10 cellular contexts compared by ENCODE assay signal in the genomic region with DNA sequence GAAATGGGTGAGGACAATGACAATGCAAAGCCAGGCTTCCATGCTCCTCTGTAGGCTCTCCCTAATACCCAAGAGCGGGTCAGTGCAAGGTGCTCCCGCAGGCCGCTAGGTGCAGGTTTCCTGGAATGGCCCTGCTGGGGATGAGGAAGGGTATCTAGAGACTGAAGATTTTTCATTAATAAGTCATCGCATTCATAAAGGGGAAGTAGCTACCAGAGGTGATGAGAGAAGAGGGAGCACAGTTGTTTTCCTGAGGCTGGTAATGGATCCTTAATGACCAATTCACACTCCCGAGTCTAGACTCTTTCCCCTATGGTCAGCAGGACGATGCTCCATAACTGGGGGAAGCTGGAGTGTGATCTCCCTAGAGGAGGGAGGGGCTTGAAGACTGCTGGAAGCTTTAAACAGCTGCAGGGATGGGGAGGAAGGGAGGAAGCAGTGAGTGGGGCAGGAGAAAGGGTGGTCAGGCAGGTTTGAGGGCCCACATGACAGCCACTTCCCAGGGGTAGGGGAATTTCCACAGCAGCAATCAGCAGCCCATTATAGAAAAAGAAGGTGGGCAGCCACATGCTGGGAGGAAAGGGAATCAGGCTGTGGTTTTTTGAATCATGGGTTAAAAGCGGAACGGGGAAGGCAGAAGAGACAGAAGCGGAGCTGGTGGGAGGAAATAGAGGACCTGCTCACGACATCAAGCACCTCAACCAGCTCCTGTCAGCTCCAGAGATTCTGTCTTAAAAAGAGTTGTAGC. TPM values are rescaled to one million over a fixed set of nuclear protein-coding genes. Genes with fewer than 3 reads are reported as not detected.
A peak's percentile ranks its signal among the peaks of the same experiment; 100 is the strongest.
DNase-seq lines count a peak whose midpoint lies in the region; ATAC-seq and TF ChIP-seq lines count a peak whose summit lies in the region.
"Had no signal": no experiment of that assay in that cellular context is flagged by ENCODE, and none has a peak within 500 bp of the region (broad histone marks: within the 10 kb centered on the region; RNA-seq: fewer than 3 reads in every experiment).

No MANE protein-coding gene starts in this region.

- 57% methylated on average over 10 of the region's 10 CpGs for WGBS in right cardiac atrium

- peaks cover 3 to 6% (median 5%) of the 10 kb centered on the region in 3 donors for H3K27me3 Mint-ChIP-seq in immature natural killer cell (ENCODE audit: low read depth in 3 of 3)

- peaks cover 6% of the 10 kb centered on the region; the same call in 1 of the 2 replicates for H3K4me1 ChIP-seq in DND-41 (ENCODE audit: insufficient read depth, low read length)
- peaks cover 43% of the 10 kb centered on the region for H3K4me1 ChIP-seq in OCI-LY3 (ENCODE audit: low read length)
- no peaks in the 10 kb centered on the region for H3K4me1 ChIP-seq in right cardiac atrium (ENCODE audit: control insufficient read depth, insufficient read depth, low read length)

- DNase-seq in DND-41, result peak; percentile 8
- no peak for DNase-seq in immature natural killer cell
- no peak for DNase-seq in AG08395 (ENCODE audit: low spot score)
- DNase-seq in NCI-H748 (lab: John Stamatoyannopoulos, UW; ENCODE audit: unreplicated experiment), result no peak
- DNase-seq in right cardiac atrium, result no peak
- DNase-seq: cerebellar nuclear complex had no signal

- H3K27me3 ChIP-seq in DND-41 (ENCODE audit: insufficient read depth, low read length, poor library complexity) (no peaks in the 10 kb centered on the region), OCI-LY3 (ENCODE audit: low read depth, low read length) (no peaks in the 10 kb centered on the region), right cardiac atrium (ENCODE audit: control insufficient read depth, insufficient read depth) (no peaks in the 10 kb centered on the region)

- no peaks in the 10 kb centered on the region for H3K36me3 Mint-ChIP-seq in immature natural killer cell

- H3K4me3 ChIP-seq in DND-41 (ENCODE audit: low read depth in 1 of 2, low read length in 2 of 2) (peak overlapping the region in 1 of 2 experiments; percentile 36; a peak in 1 of 4 replicates), OCI-LY3 (ENCODE audit: low read length) (peak overlapping the region; percentile 78), right cardiac atrium (ENCODE audit: low read length) (no peak overlapping the region)

- peak overlapping the region in 5 of 6 donors; percentile 0 to 73 (median 12) for H3K27ac Mint-ChIP-seq in immature natural killer cell

- H3K4me2 ChIP-seq in DND-41 (ENCODE audit: insufficient read depth, low read length) (peak overlapping the region; percentile 48), OCI-LY3 (ENCODE audit: low read length) (peak overlapping the region; percentile 96)

- H3K9me3 Mint-ChIP-seq in immature natural killer cell, result no peaks in the 10 kb centered on the region

- peak; percentile 55; the same call in 1 of the 3 replicates for ATAC-seq in DND-41 (ENCODE audit: insufficient read depth, low read depth)
- peak; percentile 47 for ATAC-seq in GM21367 (IDR thresholded peaks at IDR 0.05; ENCODE audit: unreplicated experiment)
- ATAC-seq in HG03520 (IDR thresholded peaks at IDR 0.05; ENCODE audit: unreplicated experiment), result no peak
- ATAC-seq in right cardiac atrium, result no peak

- intact Hi-C loops in right cardiac atrium (cut with DNase I), result no loop called here

- H3K9me3 ChIP-seq in DND-41 (ENCODE audit: insufficient read depth, low read length, severe bottlenecking) (no peaks in the 10 kb centered on the region), OCI-LY3 (ENCODE audit: insufficient read depth, low read length) (no peaks in the 10 kb centered on the region), right cardiac atrium (ENCODE audit: control insufficient read depth, low read length) (no peaks in the 10 kb centered on the region)

- no peak overlapping the region; the same call in 1 of the 2 replicates for H2AFZ ChIP-seq in DND-41 (ENCODE audit: low read depth, low read length)
- peak overlapping the region; percentile 67; the same call in 1 of the 2 replicates for H2AFZ ChIP-seq in OCI-LY3 (ENCODE audit: low read depth, low read length)

- H3K4me3 Mint-ChIP-seq in immature natural killer cell, result peak overlapping the region; percentile 52 to 78 (median 72)

- H4K20me1 ChIP-seq in DND-41 (ENCODE audit: insufficient read depth, low read length) (no peaks in the 10 kb centered on the region), OCI-LY3 (ENCODE audit: insufficient read depth, low read length) (no peaks in the 10 kb centered on the region)

- H3K36me3 ChIP-seq in DND-41 (ENCODE audit: insufficient read depth, low read length) (no peaks in the 10 kb centered on the region), OCI-LY3 (replicated peaks; ENCODE audit: low read depth, low read length) (no peaks in the 10 kb centered on the region)

- H3K27ac ChIP-seq in DND-41 (ENCODE audit: low read length) (no peak overlapping the region), OCI-LY3 (ENCODE audit: low read length) (peak overlapping the region; percentile 92), right cardiac atrium (ENCODE audit: low read length) (no peak overlapping the region)

- H3K79me2 ChIP-seq in DND-41 (ENCODE audit: insufficient read depth, low read length), result no peaks in the 10 kb centered on the region
- no peaks in the 10 kb centered on the region for H3K79me2 ChIP-seq in OCI-LY3 (ENCODE audit: low read length)

- peaks cover 5 to 13% of the 10 kb centered on the region in 2 donors for H3K4me1 Mint-ChIP-seq in immature natural killer cell

- H3K9ac ChIP-seq in DND-41 (ENCODE audit: low read depth, low read length) (no peak overlapping the region), OCI-LY3 (ENCODE audit: low read length) (peak overlapping the region; percentile 85)

- TF ChIP-seq CTCF in DND-41 (IDR thresholded peaks at IDR 0.05; ENCODE audit: borderline replicate concordance, extremely low read depth, low read length, poor library complexity, severe bottlenecking) (no peak), OCI-LY3 (IDR thresholded peaks at IDR 0.05; ENCODE audit: low read depth, low read length) (no peak)

RNA-seq across cellular contexts. Expression of a gene that starts 10.2 kb away (rescaled TPM):
- polyA plus RNA-seq in immature natural killer cell (100 to 1,000 TPM; 212 to 252 (median 220) TPM), right cardiac atrium (48.0 TPM)
- total RNA-seq in right cardiac atrium, result 10 to 100 TPM; 52.3 to 62.5 (median 62.1) TPM

RNA-seq across cellular contexts. Expression of a gene that starts 52.7 kb away (rescaled TPM):
- polyA plus RNA-seq in immature natural killer cell, result not detected
- not detected for total RNA-seq in right cardiac atrium
- not detected for polyA plus RNA-seq in right cardiac atrium
- total RNA-seq: T-helper 1 cell treated with Interleukin-12 subunit alpha and Interleukin-12 subunit beta and Interleukin-4 antibody, amounts not matched to agents 30 ng/mL and 1 ng/mL, for 36 hours had no signal

Comparison
In these comparisons a context has a peak if more than half of its experiments do, and no peak if none do; other contexts are left out.
1. ATAC-seq: peak in DND-41 (single experiment) and GM21367 (single experiment); none in HG03520 (single experiment) and right cardiac atrium (0 of 2).